ENCODE assay signal across 31 cellular contexts in genomic region chr5:144832416-144832815, GRCh38.
"Had no signal": no experiment of that assay in that cellular context is flagged by ENCODE, and none has a peak within 500 bp of the region (broad histone marks: within the 10 kb centered on the region; RNA-seq: fewer than 3 reads in every experiment).

No MANE protein-coding gene starts in this region.

- H3K27ac Mint-ChIP-seq: activated B cell treated with CpG ODN at 0.5 μM for 24 hours; activated CD8-positive, alpha-beta T cell treated with anti-CD3 and anti-CD28 coated beads for 36 hours; activated naive CD8-positive, alpha-beta T cell; activated T-helper 17 cell treated with anti-CD3 and anti-CD28 coated beads, Interleukin-2, amount 50 U/mL, for 72 hours; effector memory CD8-positive, alpha-beta T cell; T-helper 17 cell; T-helper 2 cell treated with Interferon-gamma antibody and Interleukin-4, amounts not matched to agents 5 μg/mL and 100 μg/mL, for 36 hours had no signal

- ATAC-seq: activated CD4-positive, CD25-positive, alpha-beta regulatory T cell treated with anti-CD3 and anti-CD28 coated beads, Interleukin-2, amount 50 U/mL, for 24 hours; activated CD8-positive, alpha-beta T cell treated with anti-CD3 and anti-CD28 coated beads for 36 hours; activated T-cell treated with anti-CD3 and anti-CD28 coated beads, Interleukin-2, amount 50 U/mL, for 4 hours; activated T-helper 17 cell treated with anti-CD3 and anti-CD28 coated beads, Interleukin-2, amount 50 U/mL, for 72 hours; effector memory CD8-positive, alpha-beta T cell; gastroesophageal sphincter; heart right ventricle; T-helper 17 cell had no signal

- H3K4me3 ChIP-seq: adrenal gland, esophagus squamous epithelium, gastroesophageal sphincter, heart right ventricle had no signal

- H3K4me3 Mint-ChIP-seq: activated B cell treated with CpG ODN at 0.5 μM for 24 hours; activated CD8-positive, alpha-beta T cell treated with anti-CD3 and anti-CD28 coated beads for 36 hours; activated naive CD8-positive, alpha-beta T cell; activated T-cell treated with anti-CD3 and anti-CD28 coated beads, Interleukin-2, amount 50 U/mL, for 4 hours; activated T-helper 17 cell treated with anti-CD3 and anti-CD28 coated beads, Interleukin-2, amount 50 U/mL, for 72 hours; effector memory CD8-positive, alpha-beta T cell; T-helper 17 cell; T-helper 2 cell treated with Interferon-gamma antibody and Interleukin-4, amounts not matched to agents 5 μg/mL and 100 μg/mL, for 36 hours had no signal

- H3K27me3 ChIP-seq: adrenal gland, esophagus squamous epithelium, gastroesophageal sphincter, heart right ventricle had no signal

- H3K9me3 Mint-ChIP-seq: activated B cell treated with CpG ODN at 0.5 μM for 24 hours; activated CD8-positive, alpha-beta T cell treated with anti-CD3 and anti-CD28 coated beads for 36 hours had no signal

- DNase-seq: activated B cell treated with CpG ODN at 0.5 μM for 24 hours; activated CD4-positive, alpha-beta T cell treated with anti-CD3 and anti-CD28 coated beads for 48 hours; activated CD4-positive, alpha-beta T cell treated with anti-CD3 and anti-CD28 coated beads, Interleukin-2, amount 50 U/mL, for 1 hour; activated CD4-positive, alpha-beta T cell treated with anti-CD3 and anti-CD28 coated beads, Interleukin-2, amount 50 U/mL, for 48 hours; activated CD8-positive, alpha-beta memory T cell treated with anti-CD3 and anti-CD28 coated beads for 24 hours; activated CD8-positive, alpha-beta T cell treated with anti-CD3 and anti-CD28 coated beads for 36 hours; activated effector memory CD4-positive, alpha-beta T cell treated with Interleukin-2 at 50 U/mL for 16 hours; activated gamma-delta T cell treated with Interleukin-2 at 50 U/mL for 16 hours; activated naive CD4-positive, alpha-beta T cell treated with anti-CD3 and anti-CD28 coated beads, Interleukin-2, amount 50 U/mL, for 16 hours; activated naive CD4-positive, alpha-beta T cell treated with Interleukin-2 at 50 U/mL for 16 hours; activated T-cell treated with anti-CD3 and anti-CD28 coated beads, Interleukin-2, amount 50 U/mL, for 4 hours; adrenal gland; anterior cingulate cortex; caudate nucleus; cortex of kidney; dermis blood vessel endothelial cell; effector CD4-positive, alpha-beta T cell; effector memory CD8-positive, alpha-beta T cell; esophagus squamous epithelium; foreskin melanocyte; heart right ventricle; T-helper 1 cell; T-helper 17 cell; T1000; WERI-Rb-1 had no signal

- H3K4me1 ChIP-seq: adrenal gland, esophagus squamous epithelium, gastroesophageal sphincter, heart right ventricle had no signal

- H3K27ac ChIP-seq: adrenal gland, epithelial cell of prostate, esophagus squamous epithelium, gastroesophageal sphincter, heart right ventricle, WERI-Rb-1 had no signal

- H3K36me3 ChIP-seq: adrenal gland, esophagus squamous epithelium, gastroesophageal sphincter, heart right ventricle, WERI-Rb-1 had no signal

- H3K9me3 ChIP-seq: adrenal gland, esophagus squamous epithelium, gastroesophageal sphincter had no signal

- H3K36me3 Mint-ChIP-seq: activated naive CD8-positive, alpha-beta T cell had no signal

- H3K27me3 Mint-ChIP-seq: activated B cell treated with CpG ODN at 0.5 μM for 24 hours; activated CD8-positive, alpha-beta T cell treated with anti-CD3 and anti-CD28 coated beads for 36 hours; activated naive CD8-positive, alpha-beta T cell; activated T-helper 17 cell treated with anti-CD3 and anti-CD28 coated beads, Interleukin-2, amount 50 U/mL, for 72 hours; effector memory CD8-positive, alpha-beta T cell; T-helper 17 cell had no signal

- H3K4me1 Mint-ChIP-seq: activated B cell treated with CpG ODN at 0.5 μM for 24 hours; activated T-helper 17 cell treated with anti-CD3 and anti-CD28 coated beads, Interleukin-2, amount 50 U/mL, for 72 hours; T-helper 17 cell had no signal
